In the genomic region with DNA sequence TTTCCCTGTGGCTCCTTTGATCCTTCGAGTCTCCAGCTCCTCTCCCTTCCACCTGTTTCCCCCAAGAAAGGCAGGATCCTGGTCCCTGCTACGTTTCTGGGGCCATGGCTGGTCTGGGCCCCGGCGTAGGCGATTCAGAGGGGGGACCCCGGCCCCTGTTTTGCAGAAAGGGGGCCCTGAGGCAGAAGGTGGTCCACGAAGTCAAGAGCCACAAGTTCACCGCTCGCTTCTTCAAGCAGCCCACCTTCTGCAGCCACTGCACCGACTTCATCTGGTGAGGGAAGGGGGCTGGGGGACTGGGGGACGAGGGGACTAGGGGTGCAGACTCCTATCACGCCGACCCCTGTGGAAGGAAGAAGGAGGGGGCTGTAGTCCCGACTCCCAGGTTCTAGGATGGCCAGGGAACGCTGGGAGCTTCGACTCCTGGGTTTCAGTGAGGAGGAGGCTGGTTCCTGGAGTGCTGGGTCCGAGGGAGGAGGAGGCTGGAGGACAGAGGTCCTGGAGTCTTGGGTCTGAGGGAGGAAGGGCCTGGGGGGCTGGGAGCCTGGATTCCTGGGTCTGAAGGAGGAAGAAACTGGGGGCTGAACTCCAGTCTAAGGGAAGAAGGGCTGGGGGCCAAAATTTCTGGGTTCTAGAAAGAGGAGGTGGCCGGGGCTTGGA, we compare ENCODE assay signal across 11 cellular contexts. TPM values are rescaled to one million over a fixed set of nuclear protein-coding genes. Genes with fewer than 3 reads are reported as not detected.
A peak's percentile ranks its signal among the peaks of the same experiment; 100 is the strongest.
DNase-seq lines count a peak whose midpoint lies in the region; ATAC-seq and TF ChIP-seq lines count a peak whose summit lies in the region.
"Had no signal": no experiment of that assay in that cellular context is flagged by ENCODE, and none has a peak within 500 bp of the region (broad histone marks: within the 10 kb centered on the region; RNA-seq: fewer than 3 reads in every experiment).

No MANE protein-coding gene starts in this region.

- no peaks in the 10 kb centered on the region for H3K9me3 ChIP-seq in HUES64 (ENCODE audit: insufficient read depth, low read depth, low read length)
- H3K9me3 ChIP-seq in naive thymus-derived CD4-positive, alpha-beta T cell (ENCODE audit: control insufficient read depth in 2 of 3, low read length in 3 of 3): no peaks in the 10 kb centered on the region

- peaks cover 0 to 11% (median 5%) of the 10 kb centered on the region in 7 donors for H3K9me3 Mint-ChIP-seq in CD14-positive monocyte
- H3K9me3 Mint-ChIP-seq in naive thymus-derived CD4-positive, alpha-beta T cell: peaks cover 0 to 6% (median 0%) of the 10 kb centered on the region in 11 donors

- no peaks in the 10 kb centered on the region for H3K36me3 ChIP-seq in HUES64 (ENCODE audit: insufficient read depth, low read length)
- no peaks in the 10 kb centered on the region for H3K36me3 ChIP-seq in naive thymus-derived CD4-positive, alpha-beta T cell (ENCODE audit: control insufficient read depth in 2 of 3, insufficient read depth in 3 of 3, low read length in 3 of 3)

- DNase-seq in CD14-positive monocyte (ENCODE audit: low spot score) (no peak), coronary artery (ENCODE audit: low spot score) (no peak), occipital lobe (lab: John Stamatoyannopoulos, UW) (no peak), NCI-H146 treated with DMSO at 0.1 percent for 48 hours (lab: John Stamatoyannopoulos, UW; ENCODE audit: unreplicated experiment) (no peak)
- no peak for DNase-seq in naive thymus-derived CD4-positive, alpha-beta T cell
- DNase-seq: NCI-H446 treated with DMSO at 0.1 percent for 48 hours had no signal

- H3K9ac ChIP-seq in HUES64 (ENCODE audit: low read depth, low read length): peak overlapping the region; percentile 41

- 6% methylated on average over 18 of the region's 18 CpGs for WGBS in HUES64

- TF ChIP-seq CTCF in CD14-positive monocyte (IDR thresholded peaks at IDR 0.05) (peak; percentile 52), coronary artery (IDR thresholded peaks at IDR 0.05) (no peak)

- H3K4me3 ChIP-seq in HUES64 (ENCODE audit: low read length) (peak overlapping the region; percentile 64), coronary artery (peak overlapping the region; percentile 63)
- no peak overlapping the region for H3K4me3 ChIP-seq in naive thymus-derived CD4-positive, alpha-beta T cell (ENCODE audit: low read length)

- POLR2A ChIA-PET in naive thymus-derived CD4-positive, alpha-beta T cell (lab: Charles Lee): interaction anchor here (0.6 to 3.2 kb wide), 4 partner anchors 8 to 15 kb away, joined by 3 to 23 read pairs (median 4); partner anchors contain the start of gene MYADM

- H3K4me3 Mint-ChIP-seq in CD14-positive monocyte: peak overlapping the region; percentile 56 to 85
- H3K4me3 Mint-ChIP-seq in naive thymus-derived CD4-positive, alpha-beta T cell: peak overlapping the region in 9 of 10 donors; percentile 10 to 54 (median 37)

- H3K27ac Mint-ChIP-seq in CD14-positive monocyte: peak overlapping the region in 2 of 7 donors; percentile 8 to 59
- peak overlapping the region in 1 of 9 donors; percentile 65 for H3K27ac Mint-ChIP-seq in naive thymus-derived CD4-positive, alpha-beta T cell

- intact Hi-C loops in CD14-positive monocyte (cut with micrococcal nuclease): loop anchor here (5.0 kb wide), 2 partner anchors 35 to 40 kb away; no protein-coding TSS in a partner anchor
- intact Hi-C loops in naive thymus-derived CD4-positive, alpha-beta T cell (cut with micrococcal nuclease): loop anchor here (1.0 to 5.0 kb wide), 4 partner anchors 14 to 90 kb away; no protein-coding TSS in a partner anchor

- no peak for ATAC-seq in naive thymus-derived CD4-positive, alpha-beta T cell
- ATAC-seq in GM19395 (IDR thresholded peaks at IDR 0.05; ENCODE audit: unreplicated experiment) (no peak), GM18858 (IDR thresholded peaks at IDR 0.05; ENCODE audit: unreplicated experiment) (no peak)
- ATAC-seq: esophagus mucosa had no signal

- peaks cover 21 to 53% (median 43%) of the 10 kb centered on the region in 3 donors for H3K27me3 Mint-ChIP-seq in CD14-positive monocyte (ENCODE audit: low read depth in 3 of 3)
- peaks cover 21 to 35% (median 26%) of the 10 kb centered on the region in 5 donors for H3K27me3 Mint-ChIP-seq in naive thymus-derived CD4-positive, alpha-beta T cell

- peaks cover 45% of the 10 kb centered on the region for H3K27me3 ChIP-seq in HUES64 (ENCODE audit: insufficient read depth, low read length)
- peaks cover 0 to 31% of the 10 kb centered on the region in 2 donors for H3K27me3 ChIP-seq in naive thymus-derived CD4-positive, alpha-beta T cell (ENCODE audit: control insufficient read depth in 2 of 2, insufficient read depth in 2 of 2, low read length in 2 of 2)

- H3K36me3 Mint-ChIP-seq in CD14-positive monocyte: peaks cover 3 to 8% of the 10 kb centered on the region in 2 donors
- H3K36me3 Mint-ChIP-seq in naive thymus-derived CD4-positive, alpha-beta T cell: peaks cover 0 to 4% (median 0%) of the 10 kb centered on the region in 5 donors

- peaks cover 17% of the 10 kb centered on the region for H3K4me1 Mint-ChIP-seq in CD14-positive monocyte
- H3K4me1 Mint-ChIP-seq in naive thymus-derived CD4-positive, alpha-beta T cell: peaks cover 7 to 31% (median 17%) of the 10 kb centered on the region in 7 donors

- H3K27ac ChIP-seq in HUES64 (ENCODE audit: low read depth, low read length) (no peak overlapping the region), coronary artery (no peak overlapping the region)
- H3K27ac ChIP-seq in naive thymus-derived CD4-positive, alpha-beta T cell (ENCODE audit: low read depth, low read length): no peak overlapping the region

- H3K4me1 ChIP-seq in HUES64 (ENCODE audit: insufficient read depth, low read length): peaks cover 25% of the 10 kb centered on the region
- H3K4me1 ChIP-seq in naive thymus-derived CD4-positive, alpha-beta T cell (ENCODE audit: control insufficient read depth in 2 of 2, insufficient read depth in 2 of 2, low read length in 2 of 2): peaks cover 25 to 36% of the 10 kb centered on the region in 2 donors

- CTCF ChIA-PET in naive thymus-derived CD4-positive, alpha-beta T cell (lab: Charles Lee): interaction anchor here (1.0 to 1.5 kb wide), 10 partner anchors 8 to 39 kb away, joined by 3 to 11 read pairs (median 3); no protein-coding TSS in a partner anchor

RNA-seq across cellular contexts. Expression of gene PRKCG, which starts 0.5 kb away (rescaled TPM):
- polyA plus RNA-seq in CD14-positive monocyte: not detected
- 3.2 TPM for polyA plus RNA-seq in HUES64 (2013, experiment 1 of 2)
- polyA plus RNA-seq in HUES64 (2013, experiment 2 of 2): 4.6 TPM
- total RNA-seq in naive thymus-derived CD4-positive, alpha-beta T cell: 1 to 10 TPM in 2 of 5 experiments, not detected in 3; 1.6 to 2.4 TPM
- polyA plus RNA-seq in naive thymus-derived CD4-positive, alpha-beta T cell: under 1 TPM in 1 of 2 donors, not detected in 1; 0.05 TPM
- 1.7 TPM for total RNA-seq in occipital lobe
- total RNA-seq: esophagus mucosa had no signal

RNA-seq across cellular contexts. Expression of gene MYADM, which starts 14.8 kb away (rescaled TPM):
- polyA plus RNA-seq in CD14-positive monocyte: 100 to 1,000 TPM; 254 to 310 TPM
- polyA plus RNA-seq in HUES64 (2013, experiment 1 of 2): 40.2 TPM
- polyA plus RNA-seq in HUES64 (2013, experiment 2 of 2): 49.6 TPM
- total RNA-seq in naive thymus-derived CD4-positive, alpha-beta T cell: 100 to 1,000 TPM in 3 of 5 experiments, 10 to 100 TPM in 2; 51.5 to 524 (median 116) TPM
- polyA plus RNA-seq in naive thymus-derived CD4-positive, alpha-beta T cell: 10 to 100 TPM; 60.6 to 61.3 TPM
- total RNA-seq in occipital lobe: 3.3 TPM

RNA-seq across cellular contexts. Expression of gene CACNG7, which starts 26.6 kb away (rescaled TPM):
- polyA plus RNA-seq in CD14-positive monocyte: not detected
- 19.4 TPM for polyA plus RNA-seq in HUES64 (2013, experiment 1 of 2)
- polyA plus RNA-seq in HUES64 (2013, experiment 2 of 2): 38.6 TPM
- not detected for total RNA-seq in naive thymus-derived CD4-positive, alpha-beta T cell
- not detected for polyA plus RNA-seq in naive thymus-derived CD4-positive, alpha-beta T cell
- total RNA-seq in occipital lobe: 10.9 TPM
- total RNA-seq: esophagus mucosa; T-helper 1 cell treated with Interleukin-12 subunit alpha and Interleukin-12 subunit beta and Interleukin-4 antibody, amounts not matched to agents 30 ng/mL and 1 ng/mL, for 36 hours had no signal

RNA-seq across cellular contexts. Expression of gene NLRP12, which starts 58.4 kb away (rescaled TPM):
- polyA plus RNA-seq in CD14-positive monocyte: 10 to 100 TPM; 47.0 to 64.9 TPM
- 1.8 TPM for polyA plus RNA-seq in HUES64 (2013, experiment 1 of 2)
- polyA plus RNA-seq in HUES64 (2013, experiment 2 of 2): 1.9 TPM
- total RNA-seq in naive thymus-derived CD4-positive, alpha-beta T cell: 10 to 100 TPM in 1 of 5 experiments, 1 to 10 TPM in 1, under 1 TPM in 1, not detected in 2; 0.14 to 16.1 (median 1.8) TPM
- polyA plus RNA-seq in naive thymus-derived CD4-positive, alpha-beta T cell: not detected
- 0.16 TPM for total RNA-seq in occipital lobe
- total RNA-seq: T-helper 1 cell treated with Interleukin-12 subunit alpha and Interleukin-12 subunit beta and Interleukin-4 antibody, amounts not matched to agents 30 ng/mL and 1 ng/mL, for 36 hours had no signal

Comparison
In these comparisons a context has a peak if more than half of its experiments do, and no peak if none do; other contexts are left out.
1. RNA of gene MYADM, which starts 14.8 kb away (total RNA-seq): 51.5 to 524 TPM in naive thymus-derived CD4-positive, alpha-beta T cell; 3.3 TPM in occipital lobe (single experiment); every median in the first group is over 10 times any median in the second.
2. RNA of gene CACNG7, which starts 26.6 kb away (total RNA-seq): 10.9 TPM in occipital lobe (single experiment); not detected in naive thymus-derived CD4-positive, alpha-beta T cell; every median in the first group is over 10 times any median in the second.